Comparison of ENCODE assay signal across 1 cellular context in the genomic region with DNA sequence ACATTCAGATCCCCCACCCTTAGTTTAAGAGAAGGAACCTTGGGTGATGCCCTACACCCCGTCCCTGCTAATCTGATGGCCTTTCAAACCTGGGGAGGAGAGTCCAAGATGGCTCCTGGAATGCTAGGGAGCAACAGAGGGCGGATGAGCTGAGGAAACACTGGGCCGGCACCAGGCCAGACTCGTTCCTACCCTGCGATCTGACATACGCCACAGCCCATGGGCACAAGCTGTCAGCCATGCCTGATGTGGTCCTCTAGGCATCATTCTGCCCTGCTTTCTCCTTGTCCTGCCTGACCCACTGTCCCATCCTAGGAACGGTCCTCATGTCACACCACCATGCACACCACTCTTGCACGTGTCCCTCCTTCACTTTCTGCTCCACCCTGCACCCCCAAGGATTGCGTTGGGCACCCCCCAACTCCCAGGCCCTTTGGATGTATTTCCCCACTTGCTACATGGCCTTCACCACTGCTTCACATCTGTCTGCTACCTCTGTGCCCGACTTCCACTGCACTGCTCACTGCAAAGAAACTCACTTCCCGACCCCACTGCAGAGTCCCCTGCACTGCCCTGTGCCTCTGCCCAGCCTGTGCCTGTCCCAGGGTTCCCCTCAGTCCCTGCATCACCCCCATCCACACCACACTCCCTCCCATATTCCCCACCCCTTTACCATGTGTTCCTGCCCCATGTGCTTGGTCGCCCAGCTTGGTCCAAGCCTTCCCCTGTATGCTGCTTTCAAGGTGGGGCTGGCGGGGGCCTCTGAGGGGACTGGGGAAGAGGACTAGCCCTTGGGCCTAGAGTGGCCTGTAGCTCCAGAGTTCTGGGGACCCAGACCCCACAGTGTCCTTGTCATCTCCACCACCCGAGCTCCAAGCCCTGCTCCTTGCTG.
TF ChIP-seq lines count a peak whose summit lies in the region.

No MANE protein-coding gene starts in this region.

TF ChIP-seq in GM23338, 12 proteins besides CTCF, POLR2A, EP300 and RAD21:
- TF ChIP-seq EZH2phosphoT487 (IDR thresholded peaks at IDR 0.05; ENCODE audit: unreplicated experiment) (no peak), CREB1 (CRISPR knock-in tag; IDR thresholded peaks at IDR 0.05; ENCODE audit: low read depth) (no peak), EZH2 (IDR thresholded peaks at IDR 0.05; ENCODE audit: low read depth, unreplicated experiment) (no peak), STAT1 (IDR thresholded peaks at IDR 0.05; ENCODE audit: unreplicated experiment) (no peak)
TF ChIP-seq in GM23338: peak in this region for 0.
